ENCODE assay signal across 10 cellular contexts in genomic region chr12:123223241-123223668, GRCh38. TPM values are rescaled to one million over a fixed set of nuclear protein-coding genes. Genes with fewer than 3 reads are reported as not detected.
A peak's percentile ranks its signal among the peaks of the same experiment; 100 is the strongest.
DNase-seq lines count a peak whose midpoint lies in the region; ATAC-seq, FAIRE-seq and TF ChIP-seq lines count a peak whose summit lies in the region.
"Had no signal": no experiment of that assay in that cellular context is flagged by ENCODE, and none has a peak within 500 bp of the region (broad histone marks: within the 10 kb centered on the region; RNA-seq: fewer than 3 reads in every experiment).

No MANE protein-coding gene starts in this region.

- H3K27me3 Mint-ChIP-seq in MCF 10A (ENCODE audit: insufficient read depth, unreplicated experiment) = no peaks in the 10 kb centered on the region

- no peaks in the 10 kb centered on the region for H3K4me1 Mint-ChIP-seq in MCF 10A (ENCODE audit: insufficient read depth, unreplicated experiment)

- intact Hi-C loops in MCF 10A (cut with micrococcal nuclease) = no loop called here

- H3K27me3 ChIP-seq in bronchial epithelial cell (ENCODE audit: control insufficient read depth, insufficient read depth, low read length) = no peaks in the 10 kb centered on the region
- H3K27me3 ChIP-seq: ascending aorta had no signal

- no peak overlapping the region for H3K27ac Mint-ChIP-seq in MCF 10A (ENCODE audit: low read depth, unreplicated experiment)

- FAIRE-seq in bronchial epithelial cell (lab: Jason Lieb, UNC) = peak; percentile 28

- POLR2A ChIA-PET in MCF 10A (lab: Yijun Ruan, JAX) = interaction anchor here (0.6 to 5.7 kb wide), 2 partner anchors 10 to 230 kb away, joined by 4 to 48 read pairs; partner anchors contain the start of genes MPHOSPH9 and MTRFR

- no peak overlapping the region for H3K4me3 ChIP-seq in bronchial epithelial cell (ENCODE audit: low read depth, low read length)
- H3K4me3 ChIP-seq: ascending aorta had no signal

- CTCF ChIA-PET in MCF 10A (lab: Yijun Ruan, JAX) = interaction anchor here (1.0 to 1.6 kb wide), 2 partner anchors 10 to 15 kb away, joined by 3 to 8 read pairs; no protein-coding TSS in a partner anchor

- peak; percentile 58 for ATAC-seq in GM21737 (IDR thresholded peaks at IDR 0.05; ENCODE audit: unreplicated experiment)
- no peak for ATAC-seq in GM21526 (IDR thresholded peaks at IDR 0.05; ENCODE audit: low FRiP score, unreplicated experiment)

- H3K36me3 ChIP-seq in bronchial epithelial cell (ENCODE audit: control insufficient read depth, insufficient read depth, low read length) = no peaks in the 10 kb centered on the region

- TF ChIP-seq CTCF in bronchial epithelial cell (IDR thresholded peaks at IDR 0.05; ENCODE audit: insufficient read depth, low read length, severe bottlenecking) (no peak), MCF 10A (IDR thresholded peaks at IDR 0.05; ENCODE audit: unreplicated experiment) (no peak)

- H3K9me3 Mint-ChIP-seq in MCF 10A (ENCODE audit: unreplicated experiment) = no peaks in the 10 kb centered on the region

- no TSS peak for BruUV-seq in MCF 10A (replicated peaks; lab: Mats Ljungman, UMichigan)

- H3K36me3 Mint-ChIP-seq in MCF 10A (ENCODE audit: insufficient read depth, unreplicated experiment) = peaks cover 60% of the 10 kb centered on the region

- H3K4me3 Mint-ChIP-seq in MCF 10A (ENCODE audit: unreplicated experiment) = no peak overlapping the region

- DNase-seq in UCSD-AML1 (lab: John Stamatoyannopoulos, UW; ENCODE audit: unreplicated experiment) (peak; percentile 17), bronchial epithelial cell (ENCODE audit: low read depth) (no peak), COLO668 (lab: John Stamatoyannopoulos, UW; ENCODE audit: unreplicated experiment) (no peak), pons (ENCODE audit: low spot score) (no peak), MCF 10A (ENCODE audit: unreplicated experiment) (no peak)
- peak; percentile 21 to 27 for DNase-seq in stimulated activated CD8-positive, alpha-beta memory T cell treated with anti-CD3 and anti-CD28 coated beads, Interleukin-7, amount 100 ng/mL, for 1 hour (ENCODE audit: low read depth in 2 of 2)
- DNase-seq: NCI-H82 had no signal

RNA-seq across cellular contexts. Expression of gene MPHOSPH9, which starts 9.7 kb away (rescaled TPM):
- total RNA-seq in bronchial epithelial cell (11.1 and 17.6 TPM in 2 replicates), MCF 10A (2022) (27.5 and 40.4 TPM in 2 replicates)

RNA-seq across cellular contexts. Expression of gene MTRFR, which starts 10.0 kb away (rescaled TPM):
- 15.9 and 19.2 TPM in 2 replicates for total RNA-seq in bronchial epithelial cell
- total RNA-seq in MCF 10A (2022) = 21.9 and 26.5 TPM in 2 replicates

RNA-seq across cellular contexts. Expression of gene CDK2AP1, which starts 48.4 kb away (rescaled TPM):
- total RNA-seq in bronchial epithelial cell (64.2 and 76.2 TPM in 2 replicates), MCF 10A (2022) (84.6 and 88.6 TPM in 2 replicates)

Comparison
In these comparisons a context has a peak if more than half of its experiments do, and no peak if none do; other contexts are left out.
1. DNase-seq: peak in UCSD-AML1 (single experiment) and stimulated activated CD8-positive, alpha-beta memory T cell treated with anti-CD3 and anti-CD28 coated beads, Interleukin-7, amount 100 ng/mL, for 1 hour (2 of 2); none in bronchial epithelial cell (single experiment), COLO668 (single experiment), pons (single experiment) and MCF 10A (single experiment).